In genomic region chr11:107493117-107493516, GRCh38 we compare ENCODE assay signal across 15 cellular contexts. TPM values are rescaled to one million over a fixed set of nuclear protein-coding genes. Genes with fewer than 3 reads are reported as not detected.
DNase-seq lines count a peak whose midpoint lies in the region; ATAC-seq and TF ChIP-seq lines count a peak whose summit lies in the region.
"Had no signal": no experiment of that assay in that cellular context is flagged by ENCODE, and none has a peak within 500 bp of the region (broad histone marks: within the 10 kb centered on the region; RNA-seq: fewer than 3 reads in every experiment).

No MANE protein-coding gene starts in this region.

- H3K4me3 ChIP-seq in mammary epithelial cell (replicated peaks in 1 of 3; ENCODE audit: insufficient read depth in 1 of 3, low read depth in 2 of 3, low read length in 3 of 3) (no peak overlapping the region), mesenchymal stem cell (ENCODE audit: insufficient read depth in 1 of 2, low read depth in 1 of 2, low read length in 2 of 2) (no peak overlapping the region), endodermal cell (ENCODE audit: low read length) (no peak overlapping the region)
- H3K4me3 ChIP-seq: BLaER1, left lung had no signal

- CTCF ChIA-PET in mammary epithelial cell (lab: Charles Lee; ENCODE audit: low non-redundant PET), result no interaction called here

- H3K18ac ChIP-seq in mesenchymal stem cell (ENCODE audit: low read depth in 1 of 2, low read length in 2 of 2), result no peak overlapping the region

- H3K4me2 ChIP-seq in mammary epithelial cell (ENCODE audit: insufficient read depth, low read depth, low read length) (no peak overlapping the region), mesenchymal stem cell (ENCODE audit: low read length, poor library complexity, severe bottlenecking) (no peak overlapping the region)
- H3K4me2 ChIP-seq: BLaER1 had no signal

- H3K4me3 Mint-ChIP-seq in endodermal cell, result no peak overlapping the region
- H3K4me3 Mint-ChIP-seq: activated B cell treated with CpG ODN at 0.5 μM for 24 hours; activated CD8-positive, alpha-beta memory T cell treated with anti-CD3 and anti-CD28 coated beads, Interleukin-2, amount 10 ng/mL, durations not matched to agents 7 days and 5 days had no signal

- H2AFZ ChIP-seq in mammary epithelial cell (ENCODE audit: low read depth, low read length) (no peak overlapping the region), mesenchymal stem cell (ENCODE audit: low read depth, low read length) (no peak overlapping the region)

- no peaks in the 10 kb centered on the region for H3K4me1 Mint-ChIP-seq in endodermal cell
- H3K4me1 Mint-ChIP-seq: activated B cell treated with CpG ODN at 0.5 μM for 24 hours; activated CD8-positive, alpha-beta memory T cell treated with anti-CD3 and anti-CD28 coated beads, Interleukin-2, amount 10 ng/mL, durations not matched to agents 7 days and 5 days had no signal

- ATAC-seq in HG03439 (IDR thresholded peaks at IDR 0.05; ENCODE audit: unreplicated experiment), result no peak
- ATAC-seq: activated CD8-positive, alpha-beta memory T cell treated with anti-CD3 and anti-CD28 coated beads, Interleukin-2, amount 10 ng/mL, durations not matched to agents 7 days and 5 days; left lung had no signal

- H4K8ac ChIP-seq in mesenchymal stem cell (ENCODE audit: low read length), result no peak overlapping the region

- H3K36me3 ChIP-seq in mammary epithelial cell (ENCODE audit: insufficient read depth, low read length) (no peaks in the 10 kb centered on the region), mesenchymal stem cell (ENCODE audit: control insufficient read depth in 1 of 2, insufficient read depth in 2 of 2, low read depth in 1 of 2, low read length in 2 of 2) (no peaks in the 10 kb centered on the region), endodermal cell (ENCODE audit: control insufficient read depth, insufficient read depth, low read length) (no peaks in the 10 kb centered on the region)
- H3K36me3 ChIP-seq: BLaER1, left lung had no signal

- intact Hi-C loops in mammary epithelial cell (cut with micrococcal nuclease), result no loop called here

- H3K79me2 ChIP-seq in mammary epithelial cell (ENCODE audit: insufficient read depth, low read length), result no peaks in the 10 kb centered on the region

- H3K27me3 Mint-ChIP-seq in endodermal cell (ENCODE audit: insufficient read depth), result no peaks in the 10 kb centered on the region
- H3K27me3 Mint-ChIP-seq: activated B cell treated with CpG ODN at 0.5 μM for 24 hours had no signal

- H3K9ac ChIP-seq in mammary epithelial cell (ENCODE audit: insufficient read depth, low read length) (no peak overlapping the region), mesenchymal stem cell (ENCODE audit: low read length) (no peak overlapping the region), endodermal cell (ENCODE audit: extremely low read depth, low read length, poor library complexity, severe bottlenecking) (no peak overlapping the region)
- H3K9ac ChIP-seq: BLaER1 had no signal

- H4K20me1 ChIP-seq in mammary epithelial cell (ENCODE audit: insufficient read depth, low read length), result no peaks in the 10 kb centered on the region
- H4K20me1 ChIP-seq: BLaER1 had no signal

- H2BK15ac ChIP-seq in mesenchymal stem cell (ENCODE audit: low read depth, poor library complexity, severe bottlenecking), result no peak overlapping the region

- DNase-seq in EH (ENCODE audit: low read depth), result peak; percentile 36
- DNase-seq in NCI-H226, result peak; percentile 82
- peak; percentile 80 for DNase-seq in mammary epithelial cell
- peak; percentile 15 for DNase-seq in mesenchymal stem cell
- DNase-seq in endodermal cell, result no peak
- DNase-seq in NAMALWA (ENCODE audit: low spot score), result no peak
- DNase-seq in NCI-H187 treated with DMSO at 0.1 percent for 48 hours (lab: John Stamatoyannopoulos, UW), result no peak
- DNase-seq: activated B cell treated with CpG ODN at 0.5 μM for 24 hours; activated CD8-positive, alpha-beta memory T cell treated with anti-CD3 and anti-CD28 coated beads, Interleukin-2, amount 10 ng/mL, durations not matched to agents 7 days and 5 days; activated naive CD4-positive, alpha-beta T cell treated with anti-CD3 and anti-CD28 coated beads, Interleukin-2, amount 50 U/mL, for 16 hours; DND-41; left lung; NCI-H1105 treated with DMSO at 0.1 percent for 48 hours had no signal

- in situ Hi-C loops in mammary epithelial cell (cut with MboI; ENCODE audit: low sequenced_read_pairs in 2 of 2), result no loop called here

- H3K14ac ChIP-seq in mesenchymal stem cell (ENCODE audit: low read length in 2 of 2), result no peak overlapping the region

- BruUV-seq in mammary epithelial cell (replicated peaks; lab: Mats Ljungman, UMichigan), result no TSS peak

- H3K4me1 ChIP-seq in mammary epithelial cell (ENCODE audit: insufficient read depth, low read length), result peaks cover 13% of the 10 kb centered on the region
- H3K4me1 ChIP-seq in mesenchymal stem cell (ENCODE audit: control insufficient read depth, insufficient read depth, low read depth, low read length), result peaks cover 4% of the 10 kb centered on the region
- H3K4me1 ChIP-seq in endodermal cell (ENCODE audit: control insufficient read depth, insufficient read depth, low read length), result no peaks in the 10 kb centered on the region
- H3K4me1 ChIP-seq: BLaER1, left lung had no signal

- no peak overlapping the region for H2BK12ac ChIP-seq in mesenchymal stem cell (ENCODE audit: low read length in 2 of 2)

- no peak overlapping the region for H3K4ac ChIP-seq in mesenchymal stem cell (ENCODE audit: low read depth in 1 of 2, low read length in 2 of 2)

- WGBS in mammary epithelial cell (ENCODE audit: low coverage, missing lambda C conversion rate), result 100% methylated on average over 1 of the region's 1 CpG
- 100% methylated on average over 1 of the region's 1 CpG for WGBS in mesenchymal stem cell
- 96 to 100% methylated on average over 1 of the region's 1 CpG for WGBS in endodermal cell (ENCODE audit: insufficient coverage in 1 of 2, insufficient read length in 1 of 2), 2 experiments

- no peaks in the 10 kb centered on the region for H3K79me1 ChIP-seq in mesenchymal stem cell (replicated peaks; ENCODE audit: low read length, poor library complexity, severe bottlenecking)

- no peaks in the 10 kb centered on the region for H3K27me3 ChIP-seq in mammary epithelial cell (ENCODE audit: insufficient read depth, low read length)
- no peaks in the 10 kb centered on the region for H3K27me3 ChIP-seq in mesenchymal stem cell (ENCODE audit: control insufficient read depth in 1 of 2, insufficient read depth in 1 of 2, low read length in 2 of 2)
- no peaks in the 10 kb centered on the region for H3K27me3 ChIP-seq in endodermal cell (ENCODE audit: control insufficient read depth, insufficient read depth, low read length, poor library complexity, severe bottlenecking)
- H3K27me3 ChIP-seq: BLaER1, left lung had no signal

- H3K27ac ChIP-seq in mammary epithelial cell (ENCODE audit: insufficient read depth, low read depth, low read length) (no peak overlapping the region), mesenchymal stem cell (ENCODE audit: low read length, poor library complexity, severe bottlenecking) (no peak overlapping the region), endodermal cell (ENCODE audit: low read depth, low read length) (no peak overlapping the region)
- H3K27ac ChIP-seq: BLaER1, left lung had no signal

- no peak overlapping the region for H3K23ac ChIP-seq in mesenchymal stem cell (ENCODE audit: low read length in 2 of 2)

- no peak overlapping the region for H4K91ac ChIP-seq in mesenchymal stem cell (ENCODE audit: low read length)

- H3K9me3 ChIP-seq in mammary epithelial cell (replicated peaks; ENCODE audit: insufficient read depth, low read length) (no peaks in the 10 kb centered on the region), mesenchymal stem cell (ENCODE audit: control insufficient read depth, low read length) (no peaks in the 10 kb centered on the region), endodermal cell (ENCODE audit: control insufficient read depth, low read length) (no peaks in the 10 kb centered on the region)
- H3K9me3 ChIP-seq: BLaER1, left lung had no signal

- H2BK120ac ChIP-seq in mesenchymal stem cell (ENCODE audit: low read depth, low read length), result no peak overlapping the region

- no peak overlapping the region for H2BK5ac ChIP-seq in mesenchymal stem cell (ENCODE audit: low read depth, low read length, poor library complexity, severe bottlenecking)

- peaks cover 2% of the 10 kb centered on the region for H3K9me3 Mint-ChIP-seq in endodermal cell

- TF ChIP-seq CTCF in mammary epithelial cell (conservative IDR thresholded peaks at IDR 0.05 in 1 of 2, IDR thresholded peaks at IDR 0.05 in 1 of 2; ENCODE audit: extremely low read depth in 1 of 2, insufficient read depth in 1 of 2, low read depth in 1 of 2, low read length in 2 of 2), result no peak
- no peak for TF ChIP-seq CTCF in endodermal cell (conservative IDR thresholded peaks at IDR 0.05)

- dilution Hi-C loops in mammary epithelial cell (cut with HindIII; ENCODE audit: low sequenced_read_pairs), result no loop called here

- no peak overlapping the region for H3K27ac Mint-ChIP-seq in endodermal cell
- H3K27ac Mint-ChIP-seq: activated B cell treated with CpG ODN at 0.5 μM for 24 hours; activated CD8-positive, alpha-beta memory T cell treated with anti-CD3 and anti-CD28 coated beads, Interleukin-2, amount 10 ng/mL, durations not matched to agents 7 days and 5 days had no signal

- no peak overlapping the region for H2AK5ac ChIP-seq in mesenchymal stem cell (ENCODE audit: low read length, severe bottlenecking)

- H3K36me3 Mint-ChIP-seq in endodermal cell (ENCODE audit: low read depth), result peaks cover 2% of the 10 kb centered on the region
- H3K36me3 Mint-ChIP-seq: activated CD8-positive, alpha-beta memory T cell treated with anti-CD3 and anti-CD28 coated beads, Interleukin-2, amount 10 ng/mL, durations not matched to agents 7 days and 5 days had no signal

RNA-seq across cellular contexts. Expression of gene CWF19L2, which starts 35.5 kb away (rescaled TPM):
- total RNA-seq in mammary epithelial cell, result 10 to 100 TPM in 1 of 2 donors, 1 to 10 TPM in 1; 9.0 to 10.5 TPM
- 2.2 TPM for polyA plus RNA-seq in mammary epithelial cell
- 1.1 TPM for polyA minus RNA-seq in mammary epithelial cell
- polyA plus RNA-seq in mesenchymal stem cell (2013, experiment 1 of 2), result 5.9 TPM
- polyA plus RNA-seq in mesenchymal stem cell (2013, experiment 2 of 2), result 5.8 TPM
- 10 to 100 TPM; 21.1 to 27.4 TPM for total RNA-seq in endodermal cell
- polyA plus RNA-seq in endodermal cell (2013, experiment 1 of 2), result 13.5 TPM
- polyA plus RNA-seq in endodermal cell (2013, experiment 2 of 2), result 13.8 TPM

Comparison
In these comparisons a context has a peak if more than half of its experiments do, and no peak if none do; other contexts are left out.
1. DNase-seq: peak in EH (single experiment), NCI-H226 (single experiment), mammary epithelial cell (single experiment) and mesenchymal stem cell (single experiment); none in endodermal cell (single experiment), NAMALWA (single experiment) and NCI-H187 treated with DMSO at 0.1 percent for 48 hours (single experiment).